12 cellular contexts compared by ENCODE assay signal in genomic region chr21:45012661-45013270, GRCh38.
DNase-seq lines count a peak whose midpoint lies in the region; ATAC-seq and TF ChIP-seq lines count a peak whose summit lies in the region.
"Had no signal": no experiment of that assay in that cellular context is flagged by ENCODE, and none has a peak within 500 bp of the region (broad histone marks: within the 10 kb centered on the region; RNA-seq: fewer than 3 reads in every experiment).

No MANE protein-coding gene starts in this region.

- H3K27ac Mint-ChIP-seq in MCF 10A (ENCODE audit: low read depth, unreplicated experiment) = no peak overlapping the region

- H3K27me3 ChIP-seq in upper lobe of right lung = peaks cover 9% of the 10 kb centered on the region
- H3K27me3 ChIP-seq: right lobe of liver had no signal

- H3K4me1 ChIP-seq in upper lobe of right lung = no peaks in the 10 kb centered on the region
- H3K4me1 ChIP-seq: right lobe of liver had no signal

- H3K9me3 Mint-ChIP-seq in MCF 10A (ENCODE audit: unreplicated experiment) = no peaks in the 10 kb centered on the region

- intact Hi-C loops in MCF 10A (cut with micrococcal nuclease) = no loop called here
- intact Hi-C loops in upper lobe of right lung (cut with DNase I) = no loop called here

- peak; percentile 12 for DNase-seq in activated CD8-positive, alpha-beta memory T cell treated with anti-CD3 and anti-CD28 coated beads, Interleukin-2, amount 50 U/mL, for 4 hours
- DNase-seq in activated CD8-positive, alpha-beta memory T cell treated with anti-CD3 and anti-CD28 coated beads, Interleukin-2, amount 50 U/mL, for 48 hours = no peak
- DNase-seq in MCF 10A (ENCODE audit: unreplicated experiment) = peak; percentile 65
- DNase-seq in kidney tubule cell (ENCODE audit: low spot score) = peak; percentile 29
- DNase-seq in upper lobe of right lung = peak; percentile 60
- DNase-seq in AG08396 (ENCODE audit: low spot score) = no peak
- no peak for DNase-seq in DMS79 treated with DMSO at 0.1 percent for 48 hours (lab: John Stamatoyannopoulos, UW)
- DNase-seq in germinal center (ENCODE audit: low spot score) = no peak
- DNase-seq: activated effector memory CD4-positive, alpha-beta T cell treated with anti-CD3 and anti-CD28 coated beads, Interleukin-2, amount 50 U/mL, for 16 hours; KG1; NCI-H526 treated with DMSO at 0.1 percent for 48 hours had no signal

- H3K4me3 Mint-ChIP-seq in MCF 10A (ENCODE audit: unreplicated experiment) = peak overlapping the region; percentile 45

- ATAC-seq in upper lobe of right lung = peak; percentile 4

- H3K27me3 Mint-ChIP-seq in MCF 10A (ENCODE audit: insufficient read depth, unreplicated experiment) = no peaks in the 10 kb centered on the region

- H3K4me1 Mint-ChIP-seq in MCF 10A (ENCODE audit: insufficient read depth, unreplicated experiment) = peaks cover 27% of the 10 kb centered on the region

- BruUV-seq in MCF 10A (replicated peaks; lab: Mats Ljungman, UMichigan) = no TSS peak

- H3K4me3 ChIP-seq in upper lobe of right lung = no peak overlapping the region
- H3K4me3 ChIP-seq: right lobe of liver had no signal

- peaks cover 7% of the 10 kb centered on the region for H3K36me3 Mint-ChIP-seq in MCF 10A (ENCODE audit: insufficient read depth, unreplicated experiment)

- POLR2A ChIA-PET in MCF 10A (lab: Yijun Ruan, JAX) = interaction anchor here (0.7 to 1.5 kb wide), 3 partner anchors 61 to 311 kb away, joined by 4 to 7 read pairs (median 5); no protein-coding TSS in a partner anchor

- no peak overlapping the region for H3K27ac ChIP-seq in upper lobe of right lung
- H3K27ac ChIP-seq: right lobe of liver had no signal

- no peaks in the 10 kb centered on the region for H3K36me3 ChIP-seq in upper lobe of right lung
- H3K36me3 ChIP-seq: right lobe of liver had no signal

- CTCF ChIA-PET in MCF 10A (lab: Yijun Ruan, JAX) = interaction anchor here (0.8 to 2.1 kb wide), 4 partner anchors 63 to 124 kb away, joined by 3 to 6 read pairs (median 4); no protein-coding TSS in a partner anchor

- no peaks in the 10 kb centered on the region for H3K9me3 ChIP-seq in upper lobe of right lung
- H3K9me3 ChIP-seq: right lobe of liver had no signal

- TF ChIP-seq CTCF in MCF 10A (IDR thresholded peaks at IDR 0.05; ENCODE audit: unreplicated experiment) (no peak), upper lobe of right lung (IDR thresholded peaks at IDR 0.05) (no peak)

Comparison
In these comparisons a context has a peak if more than half of its experiments do, and no peak if none do; other contexts are left out.
1. DNase-seq: peak in activated CD8-positive, alpha-beta memory T cell treated with anti-CD3 and anti-CD28 coated beads, Interleukin-2, amount 50 U/mL, for 4 hours (single experiment), MCF 10A (single experiment), kidney tubule cell (single experiment) and upper lobe of right lung (single experiment); none in activated CD8-positive, alpha-beta memory T cell treated with anti-CD3 and anti-CD28 coated beads, Interleukin-2, amount 50 U/mL, for 48 hours (single experiment), AG08396 (single experiment), DMS79 treated with DMSO at 0.1 percent for 48 hours (single experiment) and germinal center (single experiment).